ENCODE assay signal across 8 cellular contexts in the genomic region with DNA sequence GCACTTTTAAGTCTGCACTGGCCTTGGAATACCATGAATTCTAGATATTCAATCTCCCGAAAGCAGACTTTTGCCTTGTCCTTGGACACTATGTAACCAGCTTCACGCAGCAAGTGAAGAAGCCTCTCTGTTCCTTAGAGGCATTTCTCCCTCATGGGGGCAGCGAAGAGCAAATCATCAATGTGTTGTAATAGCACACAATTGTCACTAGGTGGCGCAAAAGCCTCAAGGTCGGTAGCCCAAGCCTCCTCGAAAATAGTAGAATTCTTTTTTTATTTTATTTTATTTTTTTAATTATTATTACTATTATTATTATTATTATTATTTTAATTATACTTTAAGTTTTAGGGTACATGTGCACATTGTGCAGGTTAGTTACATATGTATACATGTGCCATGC.
DNase-seq lines count a peak whose midpoint lies in the region; TF ChIP-seq lines count a peak whose summit lies in the region.
"Not testable (repeated sequence)": the region's sequence is repeated elsewhere in the genome, so short reads cannot be mapped to it uniquely, and the experiment has no call there.

No MANE protein-coding gene starts in this region.

- not testable (repeated sequence) for H3K9me2 ChIP-seq in GM23248 (ENCODE audit: insufficient read depth)

- WGBS in GM23248 (ENCODE audit: low coverage in 1 of 2, low lambda C conversion rate in 2 of 2, missing lambda C conversion rate in 2 of 2), 2 experiments, result 13 to 15% methylated on average over 6 of the region's 6 CpGs
- WGBS in suprapubic skin, result 27% methylated on average over 6 of the region's 6 CpGs

- not testable (repeated sequence) for TF ChIP-seq POLR2A in Peyer's patch (IDR thresholded peaks at IDR 0.05); erythroblast (IDR thresholded peaks at IDR 0.05; ENCODE audit: low read length); suprapubic skin (IDR thresholded peaks at IDR 0.05)

- H3K36me3 ChIP-seq in GM23248 (ENCODE audit: low read depth); Peyer's patch; suprapubic skin: not testable (repeated sequence)

- not testable (repeated sequence) for H3K9me3 ChIP-seq in GM23248 (ENCODE audit: low read depth); Peyer's patch; suprapubic skin

- H3K27me3 ChIP-seq in GM23248 (replicated peaks; ENCODE audit: insufficient read depth); Peyer's patch; suprapubic skin: not testable (repeated sequence)

- TF ChIP-seq CTCF in LNCAP (IDR thresholded peaks at IDR 0.05) (peak; percentile 61), Peyer's patch (IDR thresholded peaks at IDR 0.05) (peak; percentile 58 to 89 (median 70)), suprapubic skin (IDR thresholded peaks at IDR 0.05) (peak; percentile 16 to 75)

- not testable (repeated sequence) for H3K4me2 ChIP-seq in GM23248 (ENCODE audit: unreplicated experiment)

- not testable (repeated sequence) for H3K4me3 ChIP-seq in GM23248, Peyer's patch, suprapubic skin

- not testable (repeated sequence) for H3K4me1 ChIP-seq in GM23248 (ENCODE audit: insufficient read depth); Peyer's patch; suprapubic skin

- not testable (repeated sequence) for TF ChIP-seq EP300 in suprapubic skin (IDR thresholded peaks at IDR 0.05)

- H3K79me2 ChIP-seq in GM23248 (ENCODE audit: insufficient read depth), result not testable (repeated sequence)

- not testable (repeated sequence) for H4K20me1 ChIP-seq in GM23248 (ENCODE audit: insufficient read depth)

- not testable (repeated sequence) for H3F3A ChIP-seq in GM23248 (ENCODE audit: insufficient read depth)

- not testable (repeated sequence) for H3K9ac ChIP-seq in GM23248

- DNase-seq in DMS79 treated with DMSO at 0.1 percent for 48 hours (lab: John Stamatoyannopoulos, UW) (peak; percentile 24), GM23248 (peak; percentile 72), erythroblast (lab: John Stamatoyannopoulos, UW) (peak; percentile 67 to 78), midbrain (lab: John Stamatoyannopoulos, UW) (peak; percentile 63)
- DNase-seq in Peyer's patch; suprapubic skin (ENCODE audit: low spot score in 2 of 2): not testable (repeated sequence)
- peak; percentile 53 to 63 for DNase-seq in activated T-cell treated with anti-CD3 and anti-CD28 coated beads, Interleukin-2, amount 50 U/mL, for 48 hours

- in situ Hi-C loops in GM23248 (cut with MboI), result not testable (repeated sequence)

- H2AFZ ChIP-seq in GM23248, result not testable (repeated sequence)

- H3K27ac ChIP-seq in GM23248, Peyer's patch, suprapubic skin: not testable (repeated sequence)
